Comparison of ENCODE assay signal across 28 cellular contexts in genomic region chr6:9025223-9025622, GRCh38.
DNase-seq lines count a peak whose midpoint lies in the region; ATAC-seq and TF ChIP-seq lines count a peak whose summit lies in the region.
"Had no signal": no experiment of that assay in that cellular context is flagged by ENCODE, and none has a peak within 500 bp of the region (broad histone marks: within the 10 kb centered on the region; RNA-seq: fewer than 3 reads in every experiment).

No MANE protein-coding gene starts in this region.

- TF ChIP-seq EP300 in SK-N-SH (IDR thresholded peaks at IDR 0.05; ENCODE audit: borderline replicate concordance in 1 of 2, low read depth in 1 of 2, low read length in 1 of 2) = no peak

- H3F3A ChIP-seq in SK-N-SH (replicated peaks; ENCODE audit: insufficient read depth) = no peaks in the 10 kb centered on the region

- ATAC-seq in SK-N-SH treated with all-trans-retinoic acid at 6 μM for 48 hours (no peak), DND-41 (ENCODE audit: insufficient read depth, low read depth) (peak; percentile 94), HG02885 (IDR thresholded peaks at IDR 0.05; ENCODE audit: poor library complexity, unreplicated experiment) (no peak)
- no peak for ATAC-seq in activated T-helper 17 cell treated with anti-CD3 and anti-CD28 coated beads, Interleukin-2, amount 50 U/mL, for 72 hours (replicated peaks)
- no peak for ATAC-seq in naive thymus-derived CD4-positive, alpha-beta T cell
- ATAC-seq: stimulated activated naive CD8-positive, alpha-beta T cell treated with anti-CD3 and anti-CD28 coated beads, Interleukin-15, Interleukin-2, amounts not matched to agents 100 U/mL and 50 U/mL, for 24 hours; WTC11 had no signal

- H3K4me3 ChIP-seq in SK-N-SH (ENCODE audit: low read depth in 2 of 2, low read length in 1 of 2) = peak overlapping the region in 1 of 2 experiments; percentile 32; a peak in 1 of 4 replicates
- H3K4me3 ChIP-seq in DND-41 (ENCODE audit: low read depth in 1 of 2, low read length in 2 of 2) = peak overlapping the region in 1 of 2 experiments; percentile 48; a peak in 2 of 4 replicates
- no peak overlapping the region for H3K4me3 ChIP-seq in naive thymus-derived CD4-positive, alpha-beta T cell (ENCODE audit: low read length)
- H3K4me3 ChIP-seq: ascending aorta, BLaER1, sigmoid colon, SK-N-MC, tibial nerve had no signal

- POLR2A ChIA-PET in SK-N-SH (lab: Yijun Ruan, JAX) = no interaction called here
- POLR2A ChIA-PET in naive thymus-derived CD4-positive, alpha-beta T cell (lab: Charles Lee) = no interaction called here

- no peak for TF ChIP-seq CTCF in SK-N-SH (IDR thresholded peaks at IDR 0.05)
- TF ChIP-seq CTCF in DND-41 (IDR thresholded peaks at IDR 0.05; ENCODE audit: borderline replicate concordance, extremely low read depth, low read length, poor library complexity, severe bottlenecking) = no peak

- no peak for TF ChIP-seq RAD21 in SK-N-SH (IDR thresholded peaks at IDR 0.05; ENCODE audit: low read length)

- H3K4me1 Mint-ChIP-seq in activated T-helper 17 cell treated with anti-CD3 and anti-CD28 coated beads, Interleukin-2, amount 50 U/mL, for 72 hours = peaks cover 3% of the 10 kb centered on the region
- peaks cover 0 to 5% (median 0%) of the 10 kb centered on the region in 7 donors for H3K4me1 Mint-ChIP-seq in naive thymus-derived CD4-positive, alpha-beta T cell
- H3K4me1 Mint-ChIP-seq: H9, WTC11 had no signal

- H3K9me3 ChIP-seq in SK-N-SH = no peaks in the 10 kb centered on the region
- no peaks in the 10 kb centered on the region for H3K9me3 ChIP-seq in DND-41 (ENCODE audit: insufficient read depth, low read length, severe bottlenecking)
- no peaks in the 10 kb centered on the region for H3K9me3 ChIP-seq in naive thymus-derived CD4-positive, alpha-beta T cell (ENCODE audit: control insufficient read depth in 2 of 3, low read length in 3 of 3)
- H3K9me3 ChIP-seq: ascending aorta, sigmoid colon had no signal

- H3K27ac ChIP-seq in SK-N-SH (ENCODE audit: low read depth in 2 of 2, low read length in 1 of 2) (no peak overlapping the region), DND-41 (ENCODE audit: low read length) (no peak overlapping the region)
- no peak overlapping the region for H3K27ac ChIP-seq in naive thymus-derived CD4-positive, alpha-beta T cell (ENCODE audit: low read depth, low read length)
- H3K27ac ChIP-seq: ascending aorta, BLaER1, sigmoid colon, SK-N-MC, tibial nerve had no signal

- peak overlapping the region; percentile 44; the same call in 1 of the 2 replicates for H3K4me2 ChIP-seq in SK-N-SH
- H3K4me2 ChIP-seq in DND-41 (ENCODE audit: insufficient read depth, low read length) = peak overlapping the region; percentile 54
- H3K4me2 ChIP-seq: BLaER1 had no signal

- H3K79me2 ChIP-seq in SK-N-SH (ENCODE audit: insufficient read depth) (no peaks in the 10 kb centered on the region), DND-41 (ENCODE audit: insufficient read depth, low read length) (no peaks in the 10 kb centered on the region)

- intact Hi-C loops in naive thymus-derived CD4-positive, alpha-beta T cell (cut with micrococcal nuclease) = no loop called here

- H4K20me1 ChIP-seq in SK-N-SH (ENCODE audit: insufficient read depth) (no peaks in the 10 kb centered on the region), DND-41 (ENCODE audit: insufficient read depth, low read length) (no peaks in the 10 kb centered on the region)
- H4K20me1 ChIP-seq: BLaER1 had no signal

- WGBS in SK-N-SH (ENCODE audit: low lambda C conversion rate) = 26% methylated on average over 7 of the region's 12 CpGs

- no peaks in the 10 kb centered on the region for H3K4me1 ChIP-seq in SK-N-SH (ENCODE audit: control insufficient read depth in 1 of 2, insufficient read depth in 2 of 2, low read depth in 1 of 2, low read length in 1 of 2)
- H3K4me1 ChIP-seq in DND-41 (ENCODE audit: insufficient read depth, low read length) = peaks cover 16% of the 10 kb centered on the region
- no peaks in the 10 kb centered on the region for H3K4me1 ChIP-seq in naive thymus-derived CD4-positive, alpha-beta T cell (ENCODE audit: control insufficient read depth in 2 of 2, insufficient read depth in 2 of 2, low read length in 2 of 2)
- H3K4me1 ChIP-seq: ascending aorta, BLaER1, sigmoid colon, tibial nerve had no signal

- H3K9ac ChIP-seq in SK-N-SH (no peak overlapping the region), DND-41 (ENCODE audit: low read depth, low read length) (no peak overlapping the region)
- H3K9ac ChIP-seq: BLaER1 had no signal

- CTCF ChIA-PET in SK-N-SH (lab: Yijun Ruan, JAX) = no interaction called here
- CTCF ChIA-PET in naive thymus-derived CD4-positive, alpha-beta T cell (lab: Charles Lee) = no interaction called here

- DNase-seq in SK-N-SH (no peak), DND-41 (peak; percentile 64), NCI-H128 (lab: John Stamatoyannopoulos, UW; ENCODE audit: unreplicated experiment) (no peak), GM19240 (ENCODE audit: insufficient read length, low spot score) (no peak)
- no peak for DNase-seq in naive thymus-derived CD4-positive, alpha-beta T cell
- DNase-seq: activated CD8-positive, alpha-beta memory T cell treated with anti-CD3 and anti-CD28 coated beads for 24 hours; activated naive CD4-positive, alpha-beta T cell treated with Interleukin-2 at 50 U/mL for 16 hours; activated T-cell treated with anti-CD3 and anti-CD28 coated beads, Interleukin-2, amount 50 U/mL, for 1 hour; Calu3; caudate nucleus; dermis blood vessel endothelial cell; glutamatergic neuron; H9; Karpas-422; kidney glomerular epithelial cell; NCI-H187 treated with DMSO at 0.1 percent for 48 hours; NCI-H526 treated with DMSO at 0.1 percent for 48 hours; sigmoid colon; stimulated activated naive CD8-positive, alpha-beta T cell treated with anti-CD3 and anti-CD28 coated beads, Interleukin-15, Interleukin-2, amounts not matched to agents 100 U/mL and 50 U/mL, for 24 hours; T1000 had no signal

- H3K36me3 ChIP-seq in SK-N-SH (replicated peaks in 1 of 2; ENCODE audit: control insufficient read depth in 1 of 2, insufficient read depth in 2 of 2, low read length in 1 of 2) (no peaks in the 10 kb centered on the region), DND-41 (ENCODE audit: insufficient read depth, low read length) (no peaks in the 10 kb centered on the region)
- H3K36me3 ChIP-seq in naive thymus-derived CD4-positive, alpha-beta T cell (ENCODE audit: control insufficient read depth in 2 of 3, insufficient read depth in 3 of 3, low read length in 3 of 3) = no peaks in the 10 kb centered on the region
- H3K36me3 ChIP-seq: ascending aorta, BLaER1, sigmoid colon, tibial nerve had no signal

- no peaks in the 10 kb centered on the region for H3K9me2 ChIP-seq in SK-N-SH

- H3K27ac Mint-ChIP-seq in activated T-helper 17 cell treated with anti-CD3 and anti-CD28 coated beads, Interleukin-2, amount 50 U/mL, for 72 hours = no peak overlapping the region
- H3K27ac Mint-ChIP-seq in naive thymus-derived CD4-positive, alpha-beta T cell = no peak overlapping the region
- H3K27ac Mint-ChIP-seq: H9, WTC11 had no signal

- no peaks in the 10 kb centered on the region for H3K27me3 ChIP-seq in SK-N-SH (ENCODE audit: insufficient read depth)
- no peaks in the 10 kb centered on the region for H3K27me3 ChIP-seq in DND-41 (ENCODE audit: insufficient read depth, low read length, poor library complexity)
- H3K27me3 ChIP-seq in naive thymus-derived CD4-positive, alpha-beta T cell (ENCODE audit: control insufficient read depth in 2 of 2, insufficient read depth in 2 of 2, low read length in 2 of 2) = no peaks in the 10 kb centered on the region
- H3K27me3 ChIP-seq: ascending aorta, BLaER1, sigmoid colon, tibial nerve had no signal

- H3K9me3 Mint-ChIP-seq in activated T-helper 17 cell treated with anti-CD3 and anti-CD28 coated beads, Interleukin-2, amount 50 U/mL, for 72 hours = peaks cover 5% of the 10 kb centered on the region
- peaks cover 0 to 8% (median 0%) of the 10 kb centered on the region in 11 donors for H3K9me3 Mint-ChIP-seq in naive thymus-derived CD4-positive, alpha-beta T cell

- no peak overlapping the region for H2AFZ ChIP-seq in SK-N-SH (ENCODE audit: low read depth)
- H2AFZ ChIP-seq in DND-41 (ENCODE audit: low read depth, low read length) = peak overlapping the region; percentile 77

- peaks cover 7% of the 10 kb centered on the region for H3K27me3 Mint-ChIP-seq in activated T-helper 17 cell treated with anti-CD3 and anti-CD28 coated beads, Interleukin-2, amount 50 U/mL, for 72 hours
- H3K27me3 Mint-ChIP-seq in naive thymus-derived CD4-positive, alpha-beta T cell = peaks cover 0 to 12% (median 5%) of the 10 kb centered on the region in 5 donors

- H3K4me3 Mint-ChIP-seq in activated T-helper 17 cell treated with anti-CD3 and anti-CD28 coated beads, Interleukin-2, amount 50 U/mL, for 72 hours = peak overlapping the region; percentile 54
- peak overlapping the region in 7 of 10 donors; percentile 23 to 77 (median 63) for H3K4me3 Mint-ChIP-seq in naive thymus-derived CD4-positive, alpha-beta T cell
- H3K4me3 Mint-ChIP-seq: H9, WTC11 had no signal

- no peaks in the 10 kb centered on the region for H3K36me3 Mint-ChIP-seq in activated T-helper 17 cell treated with anti-CD3 and anti-CD28 coated beads, Interleukin-2, amount 50 U/mL, for 72 hours (ENCODE audit: low read depth)
- H3K36me3 Mint-ChIP-seq in naive thymus-derived CD4-positive, alpha-beta T cell = no peaks in the 10 kb centered on the region
- H3K36me3 Mint-ChIP-seq: WTC11 had no signal

TF ChIP-seq in SK-N-SH, 30 proteins besides CTCF, POLR2A, EP300 and RAD21 (continues in another document):
- no peak for TF ChIP-seq RCOR1 (IDR thresholded peaks at IDR 0.05; ENCODE audit: low read length)
- TF ChIP-seq MXI1 (IDR thresholded peaks at IDR 0.05; ENCODE audit: low read depth, low read length) = no peak
- no peak for TF ChIP-seq MEF2A (IDR thresholded peaks at IDR 0.05; ENCODE audit: borderline replicate concordance, low read depth)

TF ChIP-seq in SK-N-SH treated with all-trans-retinoic acid at 6 μM for 48 hours, 23 proteins besides CTCF, POLR2A, EP300 and RAD21 (continues in another document):
- TF ChIP-seq SNAI2 (CRISPR knock-in tag; IDR thresholded peaks at IDR 0.05) = no peak
- TF ChIP-seq ARNTL (CRISPR knock-in tag; IDR thresholded peaks at IDR 0.05; ENCODE audit: borderline replicate concordance, low read depth) = no peak
- TF ChIP-seq ZFP30 (CRISPR knock-in tag; IDR thresholded peaks at IDR 0.05) = no peak
